ENCODE assay signal across 8 cellular contexts in the genomic region with DNA sequence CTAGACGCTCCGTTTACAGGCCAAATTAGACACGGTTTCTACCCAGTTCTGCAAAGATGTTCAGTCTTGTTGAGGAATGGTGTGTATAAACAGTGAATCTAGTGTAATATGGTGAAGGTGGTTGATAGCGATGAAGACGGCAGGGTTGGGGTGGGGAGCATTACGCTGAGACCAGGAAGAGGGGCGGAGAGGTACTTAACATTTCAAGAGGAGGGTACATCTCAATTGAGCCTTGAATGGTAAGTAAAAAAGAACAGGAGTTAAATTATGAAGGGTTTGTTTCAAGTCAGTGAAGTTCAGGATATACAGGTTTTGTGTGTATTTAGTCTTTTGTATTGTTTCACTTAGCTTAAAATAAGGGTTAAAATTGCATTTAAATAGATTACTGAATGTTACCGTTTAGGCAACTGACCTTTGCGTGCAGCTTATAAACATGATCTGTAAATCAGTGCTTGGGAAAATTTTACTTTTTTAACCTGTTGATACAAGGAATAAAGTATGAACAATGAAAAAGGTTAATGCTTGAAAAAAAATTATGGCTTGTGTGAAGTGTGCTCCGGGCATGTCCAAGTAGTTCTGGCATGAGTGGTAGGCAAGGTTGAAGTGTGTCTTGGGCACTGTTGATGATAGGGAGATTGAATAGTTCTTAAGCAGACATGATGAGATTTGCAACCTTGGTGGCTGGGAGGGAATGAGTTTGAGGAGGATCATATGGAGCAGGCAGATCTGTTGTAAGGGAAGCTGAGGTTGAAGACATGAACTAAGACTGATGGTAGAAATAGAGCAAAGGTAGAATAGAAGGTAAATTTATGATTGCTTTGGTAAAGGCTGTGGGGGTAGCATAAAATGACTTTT. TPM values are rescaled to one million over a fixed set of nuclear protein-coding genes. Genes with fewer than 3 reads are reported as not detected.
DNase-seq lines count a peak whose midpoint lies in the region; ATAC-seq and TF ChIP-seq lines count a peak whose summit lies in the region.

No MANE protein-coding gene starts in this region.

- CTCF ChIA-PET in CD8-positive, alpha-beta memory T cell (lab: Charles Lee) = interaction anchor here (2.7 kb wide), 1 partner anchor 11 kb away, joined by 24 read pairs; no protein-coding TSS in a partner anchor
- CTCF ChIA-PET in HEK293T (lab: Yijun Ruan, JAX) = no interaction called here

- no peaks in the 10 kb centered on the region for H3K9me2 ChIP-seq in Loucy (replicated peaks; ENCODE audit: low read depth, low read length)
- no peaks in the 10 kb centered on the region for H3K9me2 ChIP-seq in neural cell (ENCODE audit: insufficient read depth, low read length)

- TF ChIP-seq RAD21 in neural cell (conservative IDR thresholded peaks at IDR 0.05) = no peak

- peaks cover 0 to 2% of the 10 kb centered on the region in 2 donors for H3K27me3 Mint-ChIP-seq in CD8-positive, alpha-beta memory T cell

- H3K9ac ChIP-seq in Loucy (ENCODE audit: low read depth, low read length, poor library complexity, severe bottlenecking) (peak overlapping the region; percentile 97), neural cell (ENCODE audit: low read length) (peak overlapping the region; percentile 99)

- H3K27ac Mint-ChIP-seq in CD8-positive, alpha-beta memory T cell = no peak overlapping the region

- peak in 1 of 5 donors; percentile 21 for DNase-seq in CD8-positive, alpha-beta memory T cell
- DNase-seq in choroid plexus epithelial cell (ENCODE audit: low read depth) = no peak
- no peak for DNase-seq in HEK293T (ENCODE audit: extremely low spot score)
- DNase-seq in omental fat pad (ENCODE audit: low spot score) = no peak

- peak overlapping the region; percentile 88 for H2AFZ ChIP-seq in Loucy (ENCODE audit: low read length)
- H2AFZ ChIP-seq in neural cell (ENCODE audit: low read depth, low read length) = peak overlapping the region; percentile 47

- no peak for ATAC-seq in omental fat pad (ENCODE audit: low FRiP score)
- no peak for ATAC-seq in HG02642 (IDR thresholded peaks at IDR 0.05; ENCODE audit: poor library complexity, unreplicated experiment)
- no peak for ATAC-seq in GM21515 (IDR thresholded peaks at IDR 0.05; ENCODE audit: unreplicated experiment)

- peaks cover 69% of the 10 kb centered on the region for H3K79me2 ChIP-seq in Loucy (ENCODE audit: insufficient read depth, low read length)
- H3K79me2 ChIP-seq in neural cell (replicated peaks; ENCODE audit: insufficient read depth, low read length) = peaks cover 44% of the 10 kb centered on the region

- no peaks in the 10 kb centered on the region for H3K9me3 ChIP-seq in CD8-positive, alpha-beta memory T cell (ENCODE audit: low read length)
- H3K9me3 ChIP-seq in Loucy (ENCODE audit: insufficient read depth, low read depth, low read length) (no peaks in the 10 kb centered on the region), neural cell (ENCODE audit: low read length) (no peaks in the 10 kb centered on the region)

- H3K27me3 ChIP-seq in CD8-positive, alpha-beta memory T cell (ENCODE audit: insufficient read depth, low read length, poor library complexity, severe bottlenecking) = no peaks in the 10 kb centered on the region
- H3K27me3 ChIP-seq in Loucy (ENCODE audit: insufficient read depth, low read length, poor library complexity, severe bottlenecking) = no peaks in the 10 kb centered on the region
- H3K27me3 ChIP-seq in neural cell (ENCODE audit: insufficient read depth, low read depth, low read length) = no peaks in the 10 kb centered on the region

- TF ChIP-seq EP300 in neural cell (conservative IDR thresholded peaks at IDR 0.05; ENCODE audit: poor library complexity, severe bottlenecking) = no peak

- POLR2A ChIA-PET in CD8-positive, alpha-beta memory T cell (lab: Charles Lee) = interaction anchor here (0.6 to 1.7 kb wide), 7 partner anchors 8 to 354 kb away, joined by 3 to 8 read pairs (median 3); a partner anchor contains a TSS
- POLR2A ChIA-PET in HEK293T (lab: Yijun Ruan, JAX) = interaction anchor here (1.0 to 2.3 kb wide), 10 partner anchors 8 to 271 kb away, joined by 3 to 13 read pairs (median 5); a partner anchor contains a TSS

- H3K36me3 Mint-ChIP-seq in CD8-positive, alpha-beta memory T cell = peaks cover 8 to 30% (median 9%) of the 10 kb centered on the region in 3 donors

- H3K27ac ChIP-seq in CD8-positive, alpha-beta memory T cell (ENCODE audit: low read depth, low read length) = peak overlapping the region; percentile 91
- peak overlapping the region; percentile 95 for H3K27ac ChIP-seq in neural cell (ENCODE audit: low read length)

- peaks cover 49% of the 10 kb centered on the region for H3K36me3 ChIP-seq in CD8-positive, alpha-beta memory T cell (ENCODE audit: insufficient read depth, low read length)
- H3K36me3 ChIP-seq in Loucy (ENCODE audit: insufficient read depth, low read length) (peaks cover 47% of the 10 kb centered on the region; the same call in 1 of the 2 replicates), neural cell (ENCODE audit: insufficient read depth, low read length) (no peaks in the 10 kb centered on the region)

- H3K4me1 Mint-ChIP-seq in CD8-positive, alpha-beta memory T cell = peaks cover 11 to 37% (median 26%) of the 10 kb centered on the region in 3 donors

- peak overlapping the region; percentile 96 for H3K4me2 ChIP-seq in Loucy (ENCODE audit: low read depth, low read length, poor library complexity, severe bottlenecking)
- peak overlapping the region; percentile 87 for H3K4me2 ChIP-seq in neural cell (ENCODE audit: low read length)

- H3K4me1 ChIP-seq in CD8-positive, alpha-beta memory T cell (ENCODE audit: insufficient read depth, low read length) = peaks cover 41% of the 10 kb centered on the region
- H3K4me1 ChIP-seq in Loucy (ENCODE audit: insufficient read depth, low read length, poor library complexity, severe bottlenecking) = peaks cover 38% of the 10 kb centered on the region

- no peaks in the 10 kb centered on the region for H3F3A ChIP-seq in Loucy (ENCODE audit: low read depth)
- no peaks in the 10 kb centered on the region for H3F3A ChIP-seq in neural cell (ENCODE audit: insufficient read depth, low read length, poor library complexity, severe bottlenecking)

- H3K4me3 Mint-ChIP-seq in CD8-positive, alpha-beta memory T cell = no peak overlapping the region

- TF ChIP-seq CTCF in Loucy (conservative IDR thresholded peaks at IDR 0.05; ENCODE audit: low read length) = no peak
- no peak for TF ChIP-seq CTCF in choroid plexus epithelial cell (conservative IDR thresholded peaks at IDR 0.05; ENCODE audit: low read depth, low read length)
- no peak for TF ChIP-seq CTCF in neural cell (IDR thresholded peaks at IDR 0.05; ENCODE audit: poor library complexity, severe bottlenecking)
- TF ChIP-seq CTCF in omental fat pad (IDR thresholded peaks at IDR 0.05) = no peak

- peak overlapping the region; percentile 99 for H3K4me3 ChIP-seq in CD8-positive, alpha-beta memory T cell (ENCODE audit: low read length)
- H3K4me3 ChIP-seq in Loucy (ENCODE audit: low read length, poor library complexity, severe bottlenecking) = peak overlapping the region; percentile 93
- peak overlapping the region; percentile 98 for H3K4me3 ChIP-seq in choroid plexus epithelial cell (ENCODE audit: low read depth, low read length)
- peak overlapping the region; percentile 99 for H3K4me3 ChIP-seq in neural cell (ENCODE audit: low read length)

- H3K9me3 Mint-ChIP-seq in CD8-positive, alpha-beta memory T cell = no peaks in the 10 kb centered on the region

- H4K20me1 ChIP-seq in Loucy (ENCODE audit: insufficient read depth, low read length, poor library complexity, severe bottlenecking) (peaks cover 28% of the 10 kb centered on the region), neural cell (ENCODE audit: insufficient read depth) (no peaks in the 10 kb centered on the region)

TF ChIP-seq in neural cell, 6 proteins besides CTCF, POLR2A, EP300 and RAD21 (continues in another document):
- no peak for TF ChIP-seq SMC3 (conservative IDR thresholded peaks at IDR 0.05; ENCODE audit: poor library complexity)

TF ChIP-seq in HEK293T, 16 proteins besides CTCF, POLR2A, EP300 and RAD21:
- TF ChIP-seq FOXM1 (IDR thresholded peaks at IDR 0.05; ENCODE audit: borderline replicate concordance) = no peak

RNA-seq across cellular contexts. Expression of a gene that starts 0.8 kb away (rescaled TPM):
- total RNA-seq in CD8-positive, alpha-beta memory T cell = 100 to 1,000 TPM; 122 to 124 TPM
- polyA plus RNA-seq in CD8-positive, alpha-beta memory T cell = 19.6 TPM
- 62.0 and 88.7 TPM in 2 replicates for polyA plus RNA-seq in neural cell
- polyA minus RNA-seq in neural cell = 28.5 and 31.4 TPM in 2 replicates
- total RNA-seq in omental fat pad = 100 to 1,000 TPM in 1 of 4 donors, 10 to 100 TPM in 3; 22.5 to 104 (median 31.5) TPM

RNA-seq across cellular contexts. Expression of a gene that starts 1.0 kb away (rescaled TPM):
- total RNA-seq in CD8-positive, alpha-beta memory T cell = 10 to 100 TPM; 48.9 to 49.1 TPM
- 86.5 TPM for polyA plus RNA-seq in CD8-positive, alpha-beta memory T cell
- 236 and 244 TPM in 2 replicates for polyA plus RNA-seq in neural cell
- polyA minus RNA-seq in neural cell = 99.9 and 104 TPM in 2 replicates
- total RNA-seq in omental fat pad = 100 to 1,000 TPM in 1 of 4 donors, 10 to 100 TPM in 3; 67.9 to 109 (median 91.3) TPM

RNA-seq across cellular contexts. Expression of a gene that starts 7.6 kb away (rescaled TPM):
- total RNA-seq in CD8-positive, alpha-beta memory T cell = under 1 TPM; 0.11 to 0.13 TPM
- not detected for polyA plus RNA-seq in CD8-positive, alpha-beta memory T cell
- polyA plus RNA-seq in neural cell = 4.7 and 6.9 TPM in 2 replicates
- polyA minus RNA-seq in neural cell = 3.5 and 4.9 TPM in 2 replicates
- total RNA-seq in omental fat pad = under 1 TPM in 3 of 4 donors, not detected in 1; 0.19 to 0.48 (median 0.47) TPM

RNA-seq across cellular contexts. Expression of a gene that starts 40.4 kb away (rescaled TPM):
- total RNA-seq in CD8-positive, alpha-beta memory T cell = 10 to 100 TPM; 48.8 to 49.1 TPM
- polyA plus RNA-seq in CD8-positive, alpha-beta memory T cell = 11.8 TPM
- polyA plus RNA-seq in neural cell = 11.4 and 12.6 TPM in 2 replicates
- 9.1 and 11.4 TPM in 2 replicates for polyA minus RNA-seq in neural cell
- 10 to 100 TPM; 12.6 to 23.5 (median 15.7) TPM for total RNA-seq in omental fat pad

RNA-seq across cellular contexts. Expression of a gene that starts 58.1 kb away (rescaled TPM):
- total RNA-seq in CD8-positive, alpha-beta memory T cell = 100 to 1,000 TPM in 1 of 2 experiments, 10 to 100 TPM in 1; 98.0 to 116 TPM
- 15.3 TPM for polyA plus RNA-seq in CD8-positive, alpha-beta memory T cell
- 28.5 and 36.0 TPM in 2 replicates for polyA plus RNA-seq in neural cell
- polyA minus RNA-seq in neural cell = 50.1 and 52.3 TPM in 2 replicates
- 100 to 1,000 TPM in 1 of 4 donors, 10 to 100 TPM in 3; 16.1 to 138 (median 21.9) TPM for total RNA-seq in omental fat pad
